In genomic region chr11:17353228-17354021, GRCh38 we compare ENCODE assay signal across 8 cellular contexts. TPM values are rescaled to one million over a fixed set of nuclear protein-coding genes. Genes with fewer than 3 reads are reported as not detected.
DNase-seq lines count a peak whose midpoint lies in the region; ATAC-seq and TF ChIP-seq lines count a peak whose summit lies in the region.

No MANE protein-coding gene starts in this region.

- H3K27ac ChIP-seq in colonic mucosa = peak overlapping the region; percentile 78

- H3K9me3 ChIP-seq in colonic mucosa = no peaks in the 10 kb centered on the region

- peaks cover 34% of the 10 kb centered on the region for H3K27me3 Mint-ChIP-seq in activated CD4-positive, alpha-beta T cell treated with anti-CD3 and anti-CD28 coated beads, Interleukin-2, amount 10 ng/mL, durations not matched to agents 24 days and 14 days

- peak overlapping the region; percentile 74 to 89 for H3K9ac ChIP-seq in colonic mucosa (ENCODE audit: low read depth in 2 of 2, low read length in 2 of 2)

- peaks cover 4% of the 10 kb centered on the region for H3K36me3 Mint-ChIP-seq in activated CD4-positive, alpha-beta T cell treated with anti-CD3 and anti-CD28 coated beads, Interleukin-2, amount 10 ng/mL, durations not matched to agents 24 days and 14 days (ENCODE audit: low read depth)

- ATAC-seq in HG02885 (IDR thresholded peaks at IDR 0.05; ENCODE audit: poor library complexity, unreplicated experiment) (peak; percentile 39), left colon (peak; percentile 76), HG02763 (IDR thresholded peaks at IDR 0.05; ENCODE audit: unreplicated experiment) (no peak)

- no peaks in the 10 kb centered on the region for H3K36me3 ChIP-seq in colonic mucosa

- H3K4me1 ChIP-seq in colonic mucosa = no peaks in the 10 kb centered on the region

- intact Hi-C loops in activated CD4-positive, alpha-beta T cell treated with anti-CD3 and anti-CD28 coated beads, Interleukin-2, amount 10 ng/mL, durations not matched to agents 24 days and 14 days (cut with micrococcal nuclease) = loop anchor here (1.0 to 5.0 kb wide), 7 partner anchors 15 to 451 kb away; partner anchors contain the start of genes KCNJ11 and RPS13
- intact Hi-C loops in colonic mucosa (cut with DNase I) (loop anchor here (5.0 kb wide), 1 partner anchor 76 kb away; the partner anchor contains the start of gene NUCB2), left colon (cut with DNase I, micrococcal nuclease) (no loop called here)

- peak; percentile 78 for DNase-seq in DMS53 treated with DMSO at 0.1 percent for 48 hours (lab: John Stamatoyannopoulos, UW; ENCODE audit: unreplicated experiment)
- peak; percentile 50 for DNase-seq in NCI-H460 (ENCODE audit: extremely low read depth, low read depth)
- peak; percentile 83 for DNase-seq in activated CD4-positive, alpha-beta T cell treated with anti-CD3 and anti-CD28 coated beads, Interleukin-2, amount 10 ng/mL, durations not matched to agents 24 days and 14 days
- DNase-seq in colonic mucosa = peak; percentile 87
- peak; percentile 87 for DNase-seq in left colon
- DNase-seq in stimulated activated CD4-positive, alpha-beta T cell treated with anti-CD3 and anti-CD28 coated beads, Interleukin-1b, Interleukin-23, amount 100 ng/mL, for 4 hours (ENCODE audit: low read depth in 2 of 2) = peak; percentile 41 to 49

- H3K27me3 ChIP-seq in colonic mucosa = no peaks in the 10 kb centered on the region

- peaks cover 29% of the 10 kb centered on the region for H3K4me1 Mint-ChIP-seq in activated CD4-positive, alpha-beta T cell treated with anti-CD3 and anti-CD28 coated beads, Interleukin-2, amount 10 ng/mL, durations not matched to agents 24 days and 14 days

- H3K27ac Mint-ChIP-seq in activated CD4-positive, alpha-beta T cell treated with anti-CD3 and anti-CD28 coated beads, Interleukin-2, amount 10 ng/mL, durations not matched to agents 24 days and 14 days = peak overlapping the region; percentile 92

- TF ChIP-seq CTCF in colonic mucosa (IDR thresholded peaks at IDR 0.05) = no peak

- peak overlapping the region; percentile 54 for H3K4me3 ChIP-seq in colonic mucosa

- H3K9me3 Mint-ChIP-seq in activated CD4-positive, alpha-beta T cell treated with anti-CD3 and anti-CD28 coated beads, Interleukin-2, amount 10 ng/mL, durations not matched to agents 24 days and 14 days = no peaks in the 10 kb centered on the region

- peak overlapping the region; percentile 93 for H3K4me3 Mint-ChIP-seq in activated CD4-positive, alpha-beta T cell treated with anti-CD3 and anti-CD28 coated beads, Interleukin-2, amount 10 ng/mL, durations not matched to agents 24 days and 14 days

RNA-seq across cellular contexts. Expression of gene NCR3LG1, which starts 1.8 kb away (rescaled TPM):
- total RNA-seq in NCI-H460 (2014; rRNA removed; shearing (Covaris generic)) = 9.8 and 11.6 TPM in 2 replicates
- polyA plus RNA-seq in NCI-H460 (2014; cell fraction: nucleus; rRNA removed) = 9.7 and 13.8 TPM in 2 replicates
- 4.4 and 4.5 TPM in 2 replicates for total RNA-seq in activated CD4-positive, alpha-beta T cell treated with anti-CD3 and anti-CD28 coated beads, Interleukin-2, amount 10 ng/mL, durations not matched to agents 24 days and 14 days
- total RNA-seq in colonic mucosa = 10 to 100 TPM in 1 of 2 donors, 1 to 10 TPM in 1; 9.3 to 11.3 TPM
- 10 to 100 TPM; 13.1 to 16.5 TPM for total RNA-seq in left colon

RNA-seq across cellular contexts. Expression of gene KCNJ11, which starts 35.0 kb away (rescaled TPM):
- total RNA-seq in NCI-H460 (2014; rRNA removed; shearing (Covaris generic)) = 0.74 and 0.81 TPM in 2 replicates
- 0.53 and 0.71 TPM in 2 replicates for polyA plus RNA-seq in NCI-H460 (2014; cell fraction: nucleus; rRNA removed)
- 0.85 and 1.1 TPM in 2 replicates for total RNA-seq in activated CD4-positive, alpha-beta T cell treated with anti-CD3 and anti-CD28 coated beads, Interleukin-2, amount 10 ng/mL, durations not matched to agents 24 days and 14 days
- total RNA-seq in colonic mucosa (1 to 10 TPM; 1.4 to 2.9 TPM), left colon (1 to 10 TPM; 2.1 to 6.9 TPM)

Comparison
In these comparisons a context has a peak if more than half of its experiments do, and no peak if none do; other contexts are left out.
1. intact Hi-C loops: an anchor here in activated CD4-positive, alpha-beta T cell treated with anti-CD3 and anti-CD28 coated beads, Interleukin-2, amount 10 ng/mL, durations not matched to agents 24 days and 14 days (1.0 to 5.0 kb wide) and colonic mucosa (5.0 kb wide); none called in left colon.